In the genomic region with DNA sequence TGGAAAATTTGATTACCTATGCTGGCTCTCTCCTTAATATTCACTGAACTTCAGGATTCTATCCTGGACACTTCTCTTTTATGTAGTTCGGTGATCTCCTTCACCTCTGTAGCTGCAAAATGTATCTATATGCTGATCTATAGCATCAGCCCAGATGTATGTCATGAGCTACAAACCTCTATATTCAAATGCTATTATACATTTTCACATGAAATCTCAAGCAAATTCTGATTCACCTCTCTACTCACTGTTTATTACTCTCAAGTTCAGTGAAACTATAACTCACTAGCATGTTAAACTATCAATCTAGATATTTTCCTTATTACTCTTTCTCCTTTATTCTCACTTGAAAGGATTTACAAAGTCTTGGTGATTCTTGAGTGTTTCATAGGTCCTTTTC, we compare ENCODE assay signal across 24 cellular contexts. TPM values are rescaled to one million over a fixed set of nuclear protein-coding genes. Genes with fewer than 3 reads are reported as not detected.
DNase-seq lines count a peak whose midpoint lies in the region; ATAC-seq and TF ChIP-seq lines count a peak whose summit lies in the region.
"Had no signal": no experiment of that assay in that cellular context is flagged by ENCODE, and none has a peak within 500 bp of the region (broad histone marks: within the 10 kb centered on the region; RNA-seq: fewer than 3 reads in every experiment).

No MANE protein-coding gene starts in this region.

- CTCF ChIA-PET in CD8-positive, alpha-beta T cell (lab: Charles Lee), result interaction anchor here (0.9 to 1.4 kb wide), 4 partner anchors 8 to 42 kb away, joined by 3 to 5 read pairs (median 4); no protein-coding TSS in a partner anchor
- CTCF ChIA-PET in activated CD8-positive, alpha-beta T cell treated with anti-CD3 and anti-CD28 coated beads, Interleukin-2, amount 10 ng/mL, durations not matched to agents 7 days and 5 days (lab: Charles Lee), result interaction anchor here (1.6 to 2.6 kb wide), 3 partner anchors 24 to 172 kb away, joined by 3 to 6 read pairs (median 3); no protein-coding TSS in a partner anchor

- H3K27me3 ChIP-seq in CD8-positive, alpha-beta T cell (ENCODE audit: insufficient read depth, low read length), result no peaks in the 10 kb centered on the region
- H3K27me3 ChIP-seq in heart right ventricle, result no peaks in the 10 kb centered on the region
- H3K27me3 ChIP-seq: brain microvascular endothelial cell, esophagus muscularis mucosa, gastrocnemius medialis, upper lobe of left lung had no signal

- 95 to 96% methylated on average over 1 of the region's 1 CpG for WGBS in heart right ventricle, 2 donors

- H3K4me1 ChIP-seq in CD8-positive, alpha-beta T cell (ENCODE audit: insufficient read depth, low read length), result peaks cover 78% of the 10 kb centered on the region
- peaks cover 0 to 39% (median 0%) of the 10 kb centered on the region in 9 donors for H3K4me1 ChIP-seq in heart right ventricle
- H3K4me1 ChIP-seq: esophagus muscularis mucosa, gastrocnemius medialis, upper lobe of left lung had no signal

- no peak for ATAC-seq in CD8-positive, alpha-beta T cell
- no peak for ATAC-seq in activated CD8-positive, alpha-beta T cell treated with anti-CD3 and anti-CD28 coated beads, Interleukin-2, amount 10 ng/mL, durations not matched to agents 7 days and 5 days
- ATAC-seq in naive B cell (ENCODE audit: low read depth in 2 of 2), result no peak
- ATAC-seq in heart right ventricle, result no peak
- ATAC-seq in GM18907 (IDR thresholded peaks at IDR 0.05; ENCODE audit: unreplicated experiment), result no peak
- ATAC-seq: gastrocnemius medialis, SK-N-SH treated with all-trans-retinoic acid at 6 μM for 48 hours had no signal

- no peak for DNase-seq in T-helper 2 cell treated with Interferon-gamma antibody and Interleukin-4, amounts not matched to agents 5 μg/mL and 100 μg/mL, for 36 hours (ENCODE audit: low spot score)
- DNase-seq in T-helper 2 cell (no peak), naive B cell (no peak), NCI-H187 treated with DMSO at 0.1 percent for 48 hours (lab: John Stamatoyannopoulos, UW) (no peak), heart right ventricle (no peak)
- no peak for DNase-seq in CD8-positive, alpha-beta T cell
- DNase-seq in activated CD8-positive, alpha-beta T cell treated with anti-CD3 and anti-CD28 coated beads, Interleukin-2, amount 10 ng/mL, durations not matched to agents 7 days and 5 days, result no peak
- DNase-seq: activated CD4-positive, CD25-positive, alpha-beta regulatory T cell treated with anti-CD3 and anti-CD28 coated beads, Interleukin-2, amount 50 U/mL, for 72 hours; brain microvascular endothelial cell; COR-L47; DND-41; gastrocnemius medialis; HFFc6; NCI-H1694; occipital lobe; stimulated activated CD4-positive, alpha-beta T cell treated with anti-CD3 and anti-CD28 coated beads, Interleukin-4, amount 100 ng/mL, for 4 hours; T1000; upper lobe of left lung had no signal

- H3K27me3 Mint-ChIP-seq in T-helper 2 cell treated with Interferon-gamma antibody and Interleukin-4, amounts not matched to agents 5 μg/mL and 100 μg/mL, for 36 hours (ENCODE audit: low read depth), result no peaks in the 10 kb centered on the region
- no peaks in the 10 kb centered on the region for H3K27me3 Mint-ChIP-seq in CD8-positive, alpha-beta T cell (ENCODE audit: low read depth)
- no peaks in the 10 kb centered on the region for H3K27me3 Mint-ChIP-seq in activated CD8-positive, alpha-beta T cell treated with anti-CD3 and anti-CD28 coated beads, Interleukin-2, amount 10 ng/mL, durations not matched to agents 7 days and 5 days (ENCODE audit: low read depth)
- no peaks in the 10 kb centered on the region for H3K27me3 Mint-ChIP-seq in naive B cell

- no peak overlapping the region for H3K27ac ChIP-seq in CD8-positive, alpha-beta T cell (ENCODE audit: low read depth, low read length)
- H3K27ac ChIP-seq in heart right ventricle, result no peak overlapping the region
- H3K27ac ChIP-seq: 22Rv1, brain microvascular endothelial cell, esophagus muscularis mucosa, gastrocnemius medialis, KMS-11, upper lobe of left lung had no signal

- TF ChIP-seq CTCF in CD8-positive, alpha-beta T cell (IDR thresholded peaks at IDR 0.05), result no peak
- TF ChIP-seq CTCF in heart right ventricle (IDR thresholded peaks at IDR 0.05), result no peak

- intact Hi-C loops in CD8-positive, alpha-beta T cell (cut with DNase I, micrococcal nuclease), result loop anchor here (10.0 kb wide), 1 partner anchor 916 kb away; the partner anchor contains the start of gene DENND1B (in 2 of the 2)
- intact Hi-C loops in heart right ventricle (cut with DNase I), result no loop called here

- peaks cover 11% of the 10 kb centered on the region for H3K36me3 ChIP-seq in CD8-positive, alpha-beta T cell (ENCODE audit: insufficient read depth, low read length)
- peaks cover 0 to 10% (median 0%) of the 10 kb centered on the region in 9 donors for H3K36me3 ChIP-seq in heart right ventricle
- H3K36me3 ChIP-seq: brain microvascular endothelial cell, esophagus muscularis mucosa, gastrocnemius medialis, upper lobe of left lung had no signal

- H3K27ac Mint-ChIP-seq in T-helper 2 cell treated with Interferon-gamma antibody and Interleukin-4, amounts not matched to agents 5 μg/mL and 100 μg/mL, for 36 hours, result peak overlapping the region; percentile 7
- H3K27ac Mint-ChIP-seq in CD8-positive, alpha-beta T cell, result peak overlapping the region; percentile 92
- peak overlapping the region; percentile 1 for H3K27ac Mint-ChIP-seq in activated CD8-positive, alpha-beta T cell treated with anti-CD3 and anti-CD28 coated beads, Interleukin-2, amount 10 ng/mL, durations not matched to agents 7 days and 5 days
- peak overlapping the region; percentile 14 to 95 (median 78) for H3K27ac Mint-ChIP-seq in naive B cell
- H3K27ac Mint-ChIP-seq: HFFc6 had no signal

- POLR2A ChIA-PET in CD8-positive, alpha-beta T cell (lab: Charles Lee), result interaction anchor here (0.6 to 2.3 kb wide), 7 partner anchors 9 to 55 kb away, joined by 3 to 11 read pairs (median 4); partner anchors contain the start of gene PTPRC
- POLR2A ChIA-PET in activated CD8-positive, alpha-beta T cell treated with anti-CD3 and anti-CD28 coated beads, Interleukin-2, amount 10 ng/mL, durations not matched to agents 7 days and 5 days (lab: Charles Lee), result interaction anchor here (1.0 kb wide), 1 partner anchor 10 kb away, joined by 3 read pairs; no protein-coding TSS in a partner anchor

- H3K4me3 Mint-ChIP-seq in T-helper 2 cell treated with Interferon-gamma antibody and Interleukin-4, amounts not matched to agents 5 μg/mL and 100 μg/mL, for 36 hours, result no peak overlapping the region
- peak overlapping the region; percentile 42 for H3K4me3 Mint-ChIP-seq in CD8-positive, alpha-beta T cell
- H3K4me3 Mint-ChIP-seq in activated CD8-positive, alpha-beta T cell treated with anti-CD3 and anti-CD28 coated beads, Interleukin-2, amount 10 ng/mL, durations not matched to agents 7 days and 5 days, result no peak overlapping the region
- peak overlapping the region in 3 of 8 donors; percentile 2 to 12 (median 3) for H3K4me3 Mint-ChIP-seq in naive B cell
- H3K4me3 Mint-ChIP-seq: HFFc6 had no signal

- H3K9me3 Mint-ChIP-seq in T-helper 2 cell treated with Interferon-gamma antibody and Interleukin-4, amounts not matched to agents 5 μg/mL and 100 μg/mL, for 36 hours, result no peaks in the 10 kb centered on the region
- no peaks in the 10 kb centered on the region for H3K9me3 Mint-ChIP-seq in CD8-positive, alpha-beta T cell
- H3K9me3 Mint-ChIP-seq in activated CD8-positive, alpha-beta T cell treated with anti-CD3 and anti-CD28 coated beads, Interleukin-2, amount 10 ng/mL, durations not matched to agents 7 days and 5 days (ENCODE audit: insufficient read depth), result no peaks in the 10 kb centered on the region
- no peaks in the 10 kb centered on the region for H3K9me3 Mint-ChIP-seq in naive B cell
- H3K9me3 Mint-ChIP-seq: HFFc6 had no signal

- H3K36me3 Mint-ChIP-seq in T-helper 2 cell treated with Interferon-gamma antibody and Interleukin-4, amounts not matched to agents 5 μg/mL and 100 μg/mL, for 36 hours (ENCODE audit: low read depth), result peaks cover 56% of the 10 kb centered on the region
- peaks cover 71% of the 10 kb centered on the region for H3K36me3 Mint-ChIP-seq in CD8-positive, alpha-beta T cell
- peaks cover 63% of the 10 kb centered on the region for H3K36me3 Mint-ChIP-seq in activated CD8-positive, alpha-beta T cell treated with anti-CD3 and anti-CD28 coated beads, Interleukin-2, amount 10 ng/mL, durations not matched to agents 7 days and 5 days (ENCODE audit: low read depth)
- H3K36me3 Mint-ChIP-seq in naive B cell, result peaks cover 14 to 18% of the 10 kb centered on the region in 2 donors

- H3K4me1 Mint-ChIP-seq in T-helper 2 cell treated with Interferon-gamma antibody and Interleukin-4, amounts not matched to agents 5 μg/mL and 100 μg/mL, for 36 hours (ENCODE audit: low read depth), result peaks cover 62% of the 10 kb centered on the region
- H3K4me1 Mint-ChIP-seq in CD8-positive, alpha-beta T cell (ENCODE audit: low read depth), result peaks cover 86% of the 10 kb centered on the region
- peaks cover 78% of the 10 kb centered on the region for H3K4me1 Mint-ChIP-seq in activated CD8-positive, alpha-beta T cell treated with anti-CD3 and anti-CD28 coated beads, Interleukin-2, amount 10 ng/mL, durations not matched to agents 7 days and 5 days (ENCODE audit: low read depth)
- H3K4me1 Mint-ChIP-seq in naive B cell, result peaks cover 53 to 74% (median 64%) of the 10 kb centered on the region in 3 donors

- H3K9me3 ChIP-seq in CD8-positive, alpha-beta T cell (ENCODE audit: low read length), result no peaks in the 10 kb centered on the region
- no peaks in the 10 kb centered on the region for H3K9me3 ChIP-seq in heart right ventricle
- H3K9me3 ChIP-seq: esophagus muscularis mucosa, gastrocnemius medialis, upper lobe of left lung had no signal

- H3K4me3 ChIP-seq in CD8-positive, alpha-beta T cell (ENCODE audit: low read depth, low read length), result peak overlapping the region; percentile 3
- H3K4me3 ChIP-seq in heart right ventricle, result no peak overlapping the region
- H3K4me3 ChIP-seq: esophagus muscularis mucosa, gastrocnemius medialis, lung, upper lobe of left lung had no signal

RNA-seq across cellular contexts. Expression of gene PTPRC, which starts 52.2 kb away (rescaled TPM):
- 100 to 1,000 TPM; 603 to 634 TPM for total RNA-seq in CD8-positive, alpha-beta T cell
- total RNA-seq in activated CD8-positive, alpha-beta T cell treated with anti-CD3 and anti-CD28 coated beads, Interleukin-2, amount 10 ng/mL, durations not matched to agents 7 days and 5 days, result 100 to 1,000 TPM; 604 to 619 TPM
- polyA plus RNA-seq in naive B cell (ENCODE audit: low read depth in 6 of 6) (1,000 to 10,000 TPM in 1 of 6 donors, 100 to 1,000 TPM in 5; 771 to 1,016 (median 851) TPM), heart right ventricle (1 to 10 TPM; 1.0 to 1.4 TPM)
- total RNA-seq in heart right ventricle, result 10 to 100 TPM in 2 of 10 donors, 1 to 10 TPM in 8; 2.4 to 62.7 (median 5.6) TPM

Comparison
In these comparisons a context has a peak if more than half of its experiments do, and no peak if none do; other contexts are left out.
1. H3K27ac Mint-ChIP-seq: peak in every context shown above with its lines; median percentile 92 in CD8-positive, alpha-beta T cell; 78 in naive B cell; 7 in T-helper 2 cell treated with Interferon-gamma antibody and Interleukin-4, amounts not matched to agents 5 μg/mL and 100 μg/mL, for 36 hours; 1 in activated CD8-positive, alpha-beta T cell treated with anti-CD3 and anti-CD28 coated beads, Interleukin-2, amount 10 ng/mL, durations not matched to agents 7 days and 5 days.
2. RNA of gene PTPRC, which starts 52.2 kb away (total RNA-seq): 603 to 634 TPM in CD8-positive, alpha-beta T cell and 604 to 619 TPM in activated CD8-positive, alpha-beta T cell treated with anti-CD3 and anti-CD28 coated beads, Interleukin-2, amount 10 ng/mL, durations not matched to agents 7 days and 5 days; 2.4 to 62.7 TPM in heart right ventricle; every median in the first group is over 4 times any median in the second.
3. intact Hi-C loops: an anchor here in CD8-positive, alpha-beta T cell (10.0 kb wide); none called in heart right ventricle.